ENCODE assay signal across 8 cellular contexts in genomic region chr1:179002552-179003345, GRCh38. TPM values are rescaled to one million over a fixed set of nuclear protein-coding genes. Genes with fewer than 3 reads are reported as not detected.
DNase-seq lines count a peak whose midpoint lies in the region; ATAC-seq and TF ChIP-seq lines count a peak whose summit lies in the region.

No MANE protein-coding gene starts in this region.

- H3K9me3 ChIP-seq in OCI-LY7 (ENCODE audit: low read length) (no peaks in the 10 kb centered on the region), neural cell (ENCODE audit: low read length) (no peaks in the 10 kb centered on the region)

- peak overlapping the region; percentile 9 for H3K27ac ChIP-seq in OCI-LY7 (ENCODE audit: low read depth, low read length, poor library complexity, severe bottlenecking)
- H3K27ac ChIP-seq in neural cell (ENCODE audit: low read length): no peak overlapping the region

- H3K9me2 ChIP-seq in OCI-LY7 (ENCODE audit: insufficient read depth, low read length) (no peaks in the 10 kb centered on the region), neural cell (ENCODE audit: insufficient read depth, low read length) (no peaks in the 10 kb centered on the region)

- no peak for TF ChIP-seq EP300 in neural cell (conservative IDR thresholded peaks at IDR 0.05; ENCODE audit: poor library complexity, severe bottlenecking)

- DNase-seq in C1 segment of cervical spinal cord (lab: John Stamatoyannopoulos, UW): peak in 11 of 14 donors; percentile 10 to 61 (median 34)
- peak; percentile 90 for DNase-seq in OCI-LY7 (ENCODE audit: low spot score)
- peak; percentile 50 for DNase-seq in activated T-cell treated with anti-CD3 and anti-CD28 coated beads for 48 hours (ENCODE audit: low read depth)
- DNase-seq in fibroblast of peridontal ligament (ENCODE audit: extremely low read depth): peak; percentile 65
- peak; percentile 57 for DNase-seq in stimulated activated naive CD4-positive, alpha-beta T cell treated with Interleukin-2 at 50 U/mL for 16 hours (lab: John Stamatoyannopoulos, UW)

- H2AFZ ChIP-seq in OCI-LY7 (ENCODE audit: low read length) (peak overlapping the region; percentile 94), neural cell (ENCODE audit: low read depth, low read length) (no peak overlapping the region)

- peaks cover 25% of the 10 kb centered on the region for H3K4me1 ChIP-seq in OCI-LY7 (ENCODE audit: insufficient read depth, low read length, poor library complexity, severe bottlenecking)

- H3K4me3 ChIP-seq in OCI-LY7 (ENCODE audit: low read depth, low read length, poor library complexity, severe bottlenecking) (no peak overlapping the region), neural cell (ENCODE audit: low read length) (no peak overlapping the region)

- H3K4me2 ChIP-seq in OCI-LY7 (ENCODE audit: low read length) (peak overlapping the region; percentile 38), neural cell (ENCODE audit: low read length) (no peak overlapping the region)

- ATAC-seq in GM19351 (IDR thresholded peaks at IDR 0.05; ENCODE audit: unreplicated experiment) (peak; percentile 79), HG03521 (IDR thresholded peaks at IDR 0.05; ENCODE audit: unreplicated experiment) (peak; percentile 80)

- peak; percentile 97 for TF ChIP-seq CTCF in OCI-LY7 (conservative IDR thresholded peaks at IDR 0.05; ENCODE audit: low read length)
- peak; percentile 97 for TF ChIP-seq CTCF in neural cell (IDR thresholded peaks at IDR 0.05; ENCODE audit: poor library complexity, severe bottlenecking)

- POLR2A ChIA-PET in OCI-LY7 (lab: Charles Lee): interaction anchor here (0.6 to 2.7 kb wide), 28 partner anchors 12 to 691 kb away, joined by 3 to 18 read pairs (median 3); no protein-coding TSS in a partner anchor

- no peaks in the 10 kb centered on the region for H4K20me1 ChIP-seq in OCI-LY7 (ENCODE audit: insufficient read depth, low read length)
- no peaks in the 10 kb centered on the region for H4K20me1 ChIP-seq in neural cell (ENCODE audit: insufficient read depth)

- intact Hi-C loops in OCI-LY7 (cut with micrococcal nuclease; ENCODE audit: unreplicated experiment): loop anchor here (1.0 to 10.0 kb wide), 5 partner anchors 67 to 698 kb away; no protein-coding TSS in a partner anchor

- H3K79me2 ChIP-seq in OCI-LY7 (ENCODE audit: insufficient read depth, low read depth, low read length): no peaks in the 10 kb centered on the region
- no peaks in the 10 kb centered on the region for H3K79me2 ChIP-seq in neural cell (replicated peaks; ENCODE audit: insufficient read depth, low read length)

- CTCF ChIA-PET in OCI-LY7 (lab: Charles Lee; ENCODE audit: unreplicated experiment): interaction anchor here (0.6 to 2.9 kb wide), 20 partner anchors 11 to 1939 kb away, joined by 3 to 53 read pairs (median 4); no protein-coding TSS in a partner anchor

- BruUV-seq in OCI-LY7 (replicated peaks; lab: Mats Ljungman, UMichigan): no TSS peak

- TF ChIP-seq RAD21 in neural cell (conservative IDR thresholded peaks at IDR 0.05): peak; percentile 96

- H3K36me3 ChIP-seq in OCI-LY7 (ENCODE audit: insufficient read depth, low read length) (no peaks in the 10 kb centered on the region), neural cell (ENCODE audit: insufficient read depth, low read length) (no peaks in the 10 kb centered on the region)

- no peaks in the 10 kb centered on the region for H3F3A ChIP-seq in neural cell (ENCODE audit: insufficient read depth, low read length, poor library complexity, severe bottlenecking)

- no peaks in the 10 kb centered on the region for H3K27me3 ChIP-seq in neural cell (ENCODE audit: insufficient read depth, low read depth, low read length)

- no peak overlapping the region for H3K9ac ChIP-seq in neural cell (ENCODE audit: low read length)

TF ChIP-seq in neural cell, 6 proteins besides CTCF, POLR2A, EP300 and RAD21:
- TF ChIP-seq SMC3 (conservative IDR thresholded peaks at IDR 0.05; ENCODE audit: poor library complexity): peak; percentile 98
- no peak for TF ChIP-seq EZH2 (IDR thresholded peaks at IDR 0.05; ENCODE audit: borderline replicate concordance, insufficient read depth, low read length, poor library complexity, severe bottlenecking)
TF ChIP-seq in neural cell: peak in this region for 1.

RNA-seq across cellular contexts. Expression of gene FAM20B, which starts 22.9 kb away (rescaled TPM):
- 16.6 and 17.1 TPM in 2 replicates for total RNA-seq in OCI-LY7 (2014; rRNA removed; shearing (Covaris generic))
- total RNA-seq in OCI-LY7 (2022): 36.5 and 37.7 TPM in 2 replicates
- 21.8 and 25.1 TPM in 2 replicates for polyA plus RNA-seq in neural cell
- polyA minus RNA-seq in neural cell: 47.0 and 49.1 TPM in 2 replicates

Comparison
In these comparisons a context has a peak if more than half of its experiments do, and no peak if none do; other contexts are left out.
1. DNase-seq: peak in every context shown above with its lines; median percentile 90 in OCI-LY7; 65 in fibroblast of peridontal ligament; 57 in stimulated activated naive CD4-positive, alpha-beta T cell treated with Interleukin-2 at 50 U/mL for 16 hours; 50 in activated T-cell treated with anti-CD3 and anti-CD28 coated beads for 48 hours; 34 in C1 segment of cervical spinal cord.